Comparison of ENCODE assay signal across 1 cellular context in genomic region chr7:122143751-122144711, GRCh38.
TF ChIP-seq lines count a peak whose summit lies in the region.

TSS of gene AASS (minus strand) at chr7:122144249. CDS start at chr7:122133726, 10,523 bp downstream.

TF ChIP-seq in HepG2, 621 proteins besides CTCF, POLR2A, EP300 and RAD21 (continued from another document and continues in another):
- TF ChIP-seq, protein P1, sequence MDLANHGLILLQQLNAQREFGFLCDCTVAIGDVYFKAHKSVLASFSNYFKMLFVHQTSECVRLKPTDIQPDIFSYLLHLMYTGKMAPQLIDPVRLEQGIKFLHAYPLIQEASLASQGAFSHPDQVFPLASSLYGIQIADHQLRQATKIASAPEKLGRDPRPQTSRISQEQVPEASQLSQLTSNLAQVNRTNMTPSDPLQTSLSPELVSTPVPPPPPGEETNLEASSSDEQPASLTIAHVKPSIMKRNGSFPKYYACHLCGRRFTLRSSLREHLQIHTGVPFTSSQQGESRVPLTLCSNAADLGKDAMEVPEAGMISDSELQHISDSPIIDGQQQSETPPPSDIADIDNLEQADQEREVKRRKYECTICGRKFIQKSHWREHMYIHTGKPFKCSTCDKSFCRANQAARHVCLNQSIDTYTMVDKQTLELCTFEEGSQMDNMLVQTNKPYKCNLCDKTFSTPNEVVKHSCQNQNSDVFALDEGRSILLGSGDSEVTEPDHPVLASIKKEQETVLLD (CRISPR knock-in tag; IDR thresholded peaks at IDR 0.05; ENCODE audit: low read depth): no peak
- TF ChIP-seq FOSL2 (CRISPR knock-in tag; IDR thresholded peaks at IDR 0.05) (peak; percentile 29; the same call in 1 of the 2 replicates), ZNF572 (CRISPR knock-in tag; IDR thresholded peaks at IDR 0.05) (no peak), NR2C2 (CRISPR knock-in tag; IDR thresholded peaks at IDR 0.05; ENCODE audit: borderline replicate concordance) (peak; percentile 72), NAIF1 (CRISPR knock-in tag; IDR thresholded peaks at IDR 0.05; ENCODE audit: borderline replicate concordance) (no peak), ZNF768 (CRISPR knock-in tag; IDR thresholded peaks at IDR 0.05) (no peak), ELF3 (CRISPR knock-in tag; IDR thresholded peaks at IDR 0.05) (no peak), ETV5 (CRISPR knock-in tag; IDR thresholded peaks at IDR 0.05; ENCODE audit: borderline replicate concordance) (no peak), ZNF605 (CRISPR knock-in tag; IDR thresholded peaks at IDR 0.05) (0 out of 2 replicates have a peak, but pooled peaks have one; percentile 46), ZNF30 (CRISPR knock-in tag; IDR thresholded peaks at IDR 0.05) (no peak), ZNF75D (CRISPR knock-in tag; IDR thresholded peaks at IDR 0.05; ENCODE audit: borderline replicate concordance) (no peak), MED8 (CRISPR knock-in tag; IDR thresholded peaks at IDR 0.05; ENCODE audit: insufficient replicate concordance) (no peak), BRD4 (CRISPR knock-in tag; IDR thresholded peaks at IDR 0.05) (no peak), PTBP1 (IDR thresholded peaks at IDR 0.05; ENCODE audit: low read depth, low read length, poor library complexity, severe bottlenecking) (no peak), ISL2 (CRISPR knock-in tag; IDR thresholded peaks at IDR 0.05) (peak; percentile 50; the same call in 1 of the 2 replicates), EHMT2 (IDR thresholded peaks at IDR 0.05; ENCODE audit: borderline replicate concordance, low read depth, low read length) (no peak), ZNF274 (CRISPR knock-in tag; IDR thresholded peaks at IDR 0.05) (no peak), AGO1 (IDR thresholded peaks at IDR 0.05; ENCODE audit: low read depth, low read length, poor library complexity, severe bottlenecking) (no peak), NFIC (IDR thresholded peaks at IDR 0.05; ENCODE audit: low read length) (no peak), ZNF431 (CRISPR knock-in tag; IDR thresholded peaks at IDR 0.05; ENCODE audit: borderline replicate concordance, low read depth) (no peak), AHDC1 (CRISPR knock-in tag; IDR thresholded peaks at IDR 0.05; ENCODE audit: borderline replicate concordance) (0 out of 2 replicates have a peak, but pooled peaks have one; percentile 10), MYC (CRISPR knock-in tag; IDR thresholded peaks at IDR 0.05; ENCODE audit: borderline replicate concordance) (peak; percentile 47; the same call in 1 of the 2 replicates), KAT2B (IDR thresholded peaks at IDR 0.05; ENCODE audit: borderline replicate concordance, low read depth, low read length) (0 out of 2 replicates have a peak, but pooled peaks have one; percentile 24), THRA (CRISPR knock-in tag; IDR thresholded peaks at IDR 0.05; ENCODE audit: borderline replicate concordance) (peak; percentile 50; the same call in 1 of the 2 replicates), ZNF503 (CRISPR knock-in tag; IDR thresholded peaks at IDR 0.05) (no peak), FOXK1 (CRISPR knock-in tag; IDR thresholded peaks at IDR 0.05; ENCODE audit: borderline replicate concordance, low read depth) (0 out of 2 replicates have a peak, but pooled peaks have one; percentile 39), ZNF232 (CRISPR knock-in tag; IDR thresholded peaks at IDR 0.05; ENCODE audit: borderline replicate concordance) (no peak), ZNF660 (CRISPR knock-in tag; IDR thresholded peaks at IDR 0.05; ENCODE audit: borderline replicate concordance, low read depth) (no peak), NFKBIZ (CRISPR knock-in tag; IDR thresholded peaks at IDR 0.05) (no peak), NFE2L2 (IDR thresholded peaks at IDR 0.05; ENCODE audit: low read length) (no peak), NONO (IDR thresholded peaks at IDR 0.05) (no peak), NONO (CRISPR knock-in tag; conservative IDR thresholded peaks at IDR 0.05) (peak; percentile 30; the same call in 1 of the 2 replicates), U2AF1 (optimal IDR thresholded peaks at IDR 0.05; ENCODE audit: low read depth, low read length) (no peak), BCLAF1 (IDR thresholded peaks at IDR 0.05) (no peak), ZNF34 (CRISPR knock-in tag; IDR thresholded peaks at IDR 0.05; ENCODE audit: borderline replicate concordance) (no peak), ZNF138 (CRISPR knock-in tag; IDR thresholded peaks at IDR 0.05; ENCODE audit: low read depth) (no peak), KLF15 (CRISPR knock-in tag; IDR thresholded peaks at IDR 0.05; ENCODE audit: borderline replicate concordance) (peak; percentile 75; the same call in 1 of the 2 replicates), ZNF430 (CRISPR knock-in tag; IDR thresholded peaks at IDR 0.05) (no peak; the same call in 1 of the 2 replicates), TARDBP (CRISPR knock-in tag; IDR thresholded peaks at IDR 0.05) (no peak), SCMH1 (CRISPR knock-in tag; IDR thresholded peaks at IDR 0.05; ENCODE audit: borderline replicate concordance) (no peak), ZNF839 (CRISPR knock-in tag; IDR thresholded peaks at IDR 0.05; ENCODE audit: borderline replicate concordance) (no peak), TRIM24 (CRISPR knock-in tag; IDR thresholded peaks at IDR 0.05) (no peak), ZNF562 (CRISPR knock-in tag; IDR thresholded peaks at IDR 0.05; ENCODE audit: borderline replicate concordance) (no peak), ZNF567 (CRISPR knock-in tag; IDR thresholded peaks at IDR 0.05; ENCODE audit: borderline replicate concordance) (no peak)
- TF ChIP-seq, protein P2, sequence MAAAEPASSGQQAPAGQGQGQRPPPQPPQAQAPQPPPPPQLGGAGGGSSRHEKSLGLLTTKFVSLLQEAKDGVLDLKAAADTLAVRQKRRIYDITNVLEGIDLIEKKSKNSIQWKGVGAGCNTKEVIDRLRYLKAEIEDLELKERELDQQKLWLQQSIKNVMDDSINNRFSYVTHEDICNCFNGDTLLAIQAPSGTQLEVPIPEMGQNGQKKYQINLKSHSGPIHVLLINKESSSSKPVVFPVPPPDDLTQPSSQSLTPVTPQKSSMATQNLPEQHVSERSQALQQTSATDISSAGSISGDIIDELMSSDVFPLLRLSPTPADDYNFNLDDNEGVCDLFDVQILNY (CRISPR knock-in tag; conservative IDR thresholded peaks at IDR 0.05): no peak
- TF ChIP-seq, protein P3, sequence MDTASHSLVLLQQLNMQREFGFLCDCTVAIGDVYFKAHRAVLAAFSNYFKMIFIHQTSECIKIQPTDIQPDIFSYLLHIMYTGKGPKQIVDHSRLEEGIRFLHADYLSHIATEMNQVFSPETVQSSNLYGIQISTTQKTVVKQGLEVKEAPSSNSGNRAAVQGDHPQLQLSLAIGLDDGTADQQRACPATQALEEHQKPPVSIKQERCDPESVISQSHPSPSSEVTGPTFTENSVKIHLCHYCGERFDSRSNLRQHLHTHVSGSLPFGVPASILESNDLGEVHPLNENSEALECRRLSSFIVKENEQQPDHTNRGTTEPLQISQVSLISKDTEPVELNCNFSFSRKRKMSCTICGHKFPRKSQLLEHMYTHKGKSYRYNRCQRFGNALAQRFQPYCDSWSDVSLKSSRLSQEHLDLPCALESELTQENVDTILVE (CRISPR knock-in tag; IDR thresholded peaks at IDR 0.05): 0 out of 2 replicates have a peak, but pooled peaks have one; percentile 15
- TF ChIP-seq, protein P4, sequence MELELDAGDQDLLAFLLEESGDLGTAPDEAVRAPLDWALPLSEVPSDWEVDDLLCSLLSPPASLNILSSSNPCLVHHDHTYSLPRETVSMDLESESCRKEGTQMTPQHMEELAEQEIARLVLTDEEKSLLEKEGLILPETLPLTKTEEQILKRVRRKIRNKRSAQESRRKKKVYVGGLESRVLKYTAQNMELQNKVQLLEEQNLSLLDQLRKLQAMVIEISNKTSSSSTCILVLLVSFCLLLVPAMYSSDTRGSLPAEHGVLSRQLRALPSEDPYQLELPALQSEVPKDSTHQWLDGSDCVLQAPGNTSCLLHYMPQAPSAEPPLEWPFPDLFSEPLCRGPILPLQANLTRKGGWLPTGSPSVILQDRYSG (CRISPR knock-in tag; IDR thresholded peaks at IDR 0.05): no peak
- TF ChIP-seq, protein P5, sequence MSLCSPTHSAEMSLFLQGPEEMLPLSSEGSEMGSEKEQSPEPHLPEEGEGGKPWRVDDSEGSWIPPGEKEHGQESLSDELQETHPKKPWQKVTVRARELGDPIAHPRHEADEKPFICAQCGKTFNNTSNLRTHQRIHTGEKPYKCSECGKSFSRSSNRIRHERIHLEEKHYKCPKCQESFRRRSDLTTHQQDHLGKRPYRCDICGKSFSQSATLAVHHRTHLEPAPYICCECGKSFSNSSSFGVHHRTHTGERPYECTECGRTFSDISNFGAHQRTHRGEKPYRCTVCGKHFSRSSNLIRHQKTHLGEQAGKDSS (CRISPR knock-in tag; IDR thresholded peaks at IDR 0.05; ENCODE audit: borderline replicate concordance, low read depth): peak; percentile 14; the same call in 1 of the 2 replicates
